8 cellular contexts compared by ENCODE assay signal in genomic region chr13:100875392-100876043, GRCh38.
A peak's percentile ranks its signal among the peaks of the same experiment; 100 is the strongest.
DNase-seq lines count a peak whose midpoint lies in the region; ATAC-seq, FAIRE-seq and TF ChIP-seq lines count a peak whose summit lies in the region.

No MANE protein-coding gene starts in this region.

- TF ChIP-seq CTCF in osteocyte (IDR thresholded peaks at IDR 0.05): no peak

- peaks cover 32% of the 10 kb centered on the region for H3K27me3 Mint-ChIP-seq in activated T-helper 17 cell treated with anti-CD3 and anti-CD28 coated beads, Interleukin-2, amount 50 U/mL, for 72 hours
- H3K27me3 Mint-ChIP-seq in osteocyte (ENCODE audit: unreplicated experiment): no peaks in the 10 kb centered on the region

- peaks cover 5% of the 10 kb centered on the region for H3K4me1 Mint-ChIP-seq in activated T-helper 17 cell treated with anti-CD3 and anti-CD28 coated beads, Interleukin-2, amount 50 U/mL, for 72 hours
- H3K4me1 Mint-ChIP-seq in osteocyte (ENCODE audit: unreplicated experiment): peaks cover 14% of the 10 kb centered on the region

- H3K4me3 Mint-ChIP-seq in activated T-helper 17 cell treated with anti-CD3 and anti-CD28 coated beads, Interleukin-2, amount 50 U/mL, for 72 hours: no peak overlapping the region
- no peak overlapping the region for H3K4me3 Mint-ChIP-seq in osteocyte (ENCODE audit: unreplicated experiment)

- peak overlapping the region; percentile 38 for H3K27ac Mint-ChIP-seq in activated T-helper 17 cell treated with anti-CD3 and anti-CD28 coated beads, Interleukin-2, amount 50 U/mL, for 72 hours
- H3K27ac Mint-ChIP-seq in osteocyte (ENCODE audit: unreplicated experiment): peak overlapping the region; percentile 78

- ATAC-seq in GM18873 (IDR thresholded peaks at IDR 0.05; ENCODE audit: low FRiP score, unreplicated experiment) (peak; percentile 49), HG03097 (IDR thresholded peaks at IDR 0.05; ENCODE audit: low FRiP score, unreplicated experiment) (peak; percentile 73)
- ATAC-seq in activated T-helper 17 cell treated with anti-CD3 and anti-CD28 coated beads, Interleukin-2, amount 50 U/mL, for 72 hours (replicated peaks): peak; percentile 89

- H3K36me3 Mint-ChIP-seq in activated T-helper 17 cell treated with anti-CD3 and anti-CD28 coated beads, Interleukin-2, amount 50 U/mL, for 72 hours (ENCODE audit: low read depth): no peaks in the 10 kb centered on the region
- peaks cover 12% of the 10 kb centered on the region for H3K36me3 Mint-ChIP-seq in osteocyte (ENCODE audit: unreplicated experiment)

- DNase-seq in osteocyte (ENCODE audit: extremely low spot score, unreplicated experiment) (no peak), RPMI8226 (no peak), iPS-NIHi7 (ENCODE audit: extremely low spot score) (no peak), GM19239 (ENCODE audit: insufficient read length, low spot score) (no peak), mucosa of gallbladder (ENCODE audit: low spot score) (no peak)

- no peak for FAIRE-seq in GM19239 (lab: Jason Lieb, UNC)

- H3K9me3 Mint-ChIP-seq in activated T-helper 17 cell treated with anti-CD3 and anti-CD28 coated beads, Interleukin-2, amount 50 U/mL, for 72 hours: peaks cover 11% of the 10 kb centered on the region
- H3K9me3 Mint-ChIP-seq in osteocyte (ENCODE audit: unreplicated experiment): peaks cover 35% of the 10 kb centered on the region
